ENCODE assay signal across 17 cellular contexts in genomic region chr11:31702966-31703365, GRCh38.
DNase-seq lines count a peak whose midpoint lies in the region; ATAC-seq, FAIRE-seq and TF ChIP-seq lines count a peak whose summit lies in the region.
"Had no signal": no experiment of that assay in that cellular context is flagged by ENCODE, and none has a peak within 500 bp of the region (broad histone marks: within the 10 kb centered on the region; RNA-seq: fewer than 3 reads in every experiment).

No MANE protein-coding gene starts in this region.

- POLR2A ChIA-PET in GM12878 (lab: Charles Lee): no interaction called here
- POLR2A ChIA-PET in activated CD4-positive, alpha-beta T cell treated with anti-CD3 and anti-CD28 coated beads, Interleukin-2, amount 10 ng/mL, durations not matched to agents 7 days and 5 days (lab: Charles Lee): no interaction called here

- no peak overlapping the region for H3K9ac ChIP-seq in GM12878 (ENCODE audit: control insufficient read depth, insufficient read depth, low read length)

- H3K27me3 ChIP-seq in GM12878 (replicated peaks in 1 of 2; ENCODE audit: control insufficient read depth in 2 of 2, insufficient read depth in 2 of 2, low read length in 1 of 2): no peaks in the 10 kb centered on the region
- H3K27me3 ChIP-seq: tibial nerve had no signal

- H3K27me3 Mint-ChIP-seq in activated CD4-positive, alpha-beta T cell treated with anti-CD3 and anti-CD28 coated beads, Interleukin-2, amount 10 ng/mL, durations not matched to agents 7 days and 5 days: no peaks in the 10 kb centered on the region
- H3K27me3 Mint-ChIP-seq in activated CD8-positive, alpha-beta memory T cell treated with anti-CD3 and anti-CD28 coated beads, Interleukin-2, amount 10 ng/mL, durations not matched to agents 7 days and 5 days: no peaks in the 10 kb centered on the region
- H3K27me3 Mint-ChIP-seq: activated CD4-positive, alpha-beta memory T cell treated with anti-CD3 and anti-CD28 coated beads for 36 hours had no signal

- no peaks in the 10 kb centered on the region for H3K36me3 ChIP-seq in GM12878 (ENCODE audit: control insufficient read depth in 2 of 2, insufficient read depth in 2 of 2, low read length in 1 of 2)
- H3K36me3 ChIP-seq: lower lobe of right lung, tibial nerve had no signal

- RAD21 ChIA-PET in GM12878 (lab: Charles Lee; ENCODE audit: unreplicated experiment): no interaction called here

- intact Hi-C loops in GM12878 (cut with micrococcal nuclease; ENCODE audit: unreplicated experiment): no loop called here

- peak; percentile 16 for DNase-seq in NCI-H146 (lab: John Stamatoyannopoulos, UW)
- DNase-seq in NCI-H146 treated with DMSO at 0.1 percent for 48 hours (lab: John Stamatoyannopoulos, UW; ENCODE audit: unreplicated experiment): no peak
- peak; percentile 28 for DNase-seq in NCI-H2107 treated with DMSO at 0.1 percent for 48 hours (lab: John Stamatoyannopoulos, UW; ENCODE audit: unreplicated experiment)
- no peak for DNase-seq in GM12878 (ENCODE audit: low read depth, low spot score)
- peak; percentile 20 for DNase-seq in retina
- no peak for DNase-seq in activated CD4-positive, alpha-beta T cell treated with anti-CD3 and anti-CD28 coated beads, Interleukin-2, amount 10 ng/mL, durations not matched to agents 7 days and 5 days
- no peak for DNase-seq in activated CD8-positive, alpha-beta memory T cell treated with anti-CD3 and anti-CD28 coated beads, Interleukin-2, amount 10 ng/mL, durations not matched to agents 7 days and 5 days
- no peak for DNase-seq in GM12892 (ENCODE audit: insufficient read length)
- DNase-seq: activated CD4-positive, alpha-beta memory T cell treated with anti-CD3 and anti-CD28 coated beads for 36 hours; activated gamma-delta T cell treated with Interleukin-2 at 50 U/mL for 16 hours; lower lobe of right lung; PC-9 had no signal

- TF ChIP-seq CTCF in GM12878 (IDR thresholded peaks at IDR 0.05 in 2 of 3, conservative IDR thresholded peaks at IDR 0.05 in 1 of 3; ENCODE audit: control insufficient read depth in 2 of 3, extremely low read depth in 1 of 3, insufficient read depth in 1 of 3, low read depth in 3 of 3, low read length in 3 of 3): no peak

- no peak for TF ChIP-seq EP300 in GM12878 (IDR thresholded peaks at IDR 0.05; ENCODE audit: borderline replicate concordance in 1 of 2, control insufficient read depth in 1 of 2, low read depth in 2 of 2, low read length in 2 of 2)

- H3K4me2 ChIP-seq in GM12878 (ENCODE audit: control insufficient read depth, insufficient read depth): no peak overlapping the region
- H3K4me2 ChIP-seq: PC-9, smooth muscle cell had no signal

- H3K4me1 ChIP-seq in GM12878 (ENCODE audit: control insufficient read depth, insufficient read depth, low read length): no peaks in the 10 kb centered on the region
- H3K4me1 ChIP-seq: lower lobe of right lung, tibial nerve had no signal

- H3K36me3 Mint-ChIP-seq in activated CD4-positive, alpha-beta T cell treated with anti-CD3 and anti-CD28 coated beads, Interleukin-2, amount 10 ng/mL, durations not matched to agents 7 days and 5 days (ENCODE audit: low read depth): no peaks in the 10 kb centered on the region
- H3K36me3 Mint-ChIP-seq in activated CD8-positive, alpha-beta memory T cell treated with anti-CD3 and anti-CD28 coated beads, Interleukin-2, amount 10 ng/mL, durations not matched to agents 7 days and 5 days: no peaks in the 10 kb centered on the region

- SMC1A ChIA-PET in GM12878 (lab: Charles Lee; ENCODE audit: uncharacterized antibody, unreplicated experiment): interaction anchor here (0.9 to 1.0 kb wide), 2 partner anchors 26 to 68 kb away, joined by 3 read pairs; no protein-coding TSS in a partner anchor

- no peaks in the 10 kb centered on the region for H4K20me1 ChIP-seq in GM12878 (ENCODE audit: control insufficient read depth, insufficient read depth)

- H3K4me3 ChIP-seq in GM12878: no peak overlapping the region
- H3K4me3 ChIP-seq: lower lobe of right lung, PC-9, smooth muscle cell, tibial nerve had no signal

- peak; percentile 71 for FAIRE-seq in GM12878 (lab: Jason Lieb, UNC)
- no peak for FAIRE-seq in GM12892 (lab: Jason Lieb, UNC)
- FAIRE-seq: endometrium, GM18507 had no signal

- no peaks in the 10 kb centered on the region for H3K9me3 ChIP-seq in GM12878 (replicated peaks; ENCODE audit: control insufficient read depth, insufficient read depth, low read length)
- H3K9me3 ChIP-seq: lower lobe of right lung, tibial nerve had no signal

- CTCF ChIA-PET in GM12878 (lab: Yijun Ruan, JAX): interaction anchor here (1.2 kb wide), 1 partner anchor 62 kb away, joined by 3 read pairs; no protein-coding TSS in a partner anchor
- CTCF ChIA-PET in activated CD4-positive, alpha-beta T cell treated with anti-CD3 and anti-CD28 coated beads, Interleukin-2, amount 10 ng/mL, durations not matched to agents 7 days and 5 days (lab: Charles Lee): no interaction called here
- CTCF ChIA-PET in activated CD8-positive, alpha-beta memory T cell treated with anti-CD3 and anti-CD28 coated beads, Interleukin-2, amount 10 ng/mL, durations not matched to agents 7 days and 5 days (lab: Charles Lee): no interaction called here

- no peak for TF ChIP-seq POLR2A in GM12878 (IDR thresholded peaks at IDR 0.05; ENCODE audit: low read depth, low read length)
- TF ChIP-seq POLR2A in GM12892 (IDR thresholded peaks at IDR 0.05; ENCODE audit: low read depth, low read length): no peak

- in situ Hi-C loops in GM12878 (cut with MboI): no loop called here

- no peak overlapping the region for H3K27ac ChIP-seq in GM12878 (ENCODE audit: control insufficient read depth, insufficient read depth)
- H3K27ac ChIP-seq: lower lobe of right lung, PC-9, tibial nerve had no signal

- no peak for ATAC-seq in GM12878
- ATAC-seq in activated CD8-positive, alpha-beta memory T cell treated with anti-CD3 and anti-CD28 coated beads, Interleukin-2, amount 10 ng/mL, durations not matched to agents 7 days and 5 days: no peak
- ATAC-seq: HCT116, lower lobe of right lung had no signal

- no peaks in the 10 kb centered on the region for H3K79me2 ChIP-seq in GM12878 (ENCODE audit: control insufficient read depth, insufficient read depth, low read length)

- H3K4me1 Mint-ChIP-seq in activated CD4-positive, alpha-beta T cell treated with anti-CD3 and anti-CD28 coated beads, Interleukin-2, amount 10 ng/mL, durations not matched to agents 7 days and 5 days: no peaks in the 10 kb centered on the region
- H3K4me1 Mint-ChIP-seq in activated CD8-positive, alpha-beta memory T cell treated with anti-CD3 and anti-CD28 coated beads, Interleukin-2, amount 10 ng/mL, durations not matched to agents 7 days and 5 days: no peaks in the 10 kb centered on the region

- H3K9me3 Mint-ChIP-seq in activated CD4-positive, alpha-beta T cell treated with anti-CD3 and anti-CD28 coated beads, Interleukin-2, amount 10 ng/mL, durations not matched to agents 7 days and 5 days: no peaks in the 10 kb centered on the region
- H3K9me3 Mint-ChIP-seq in activated CD8-positive, alpha-beta memory T cell treated with anti-CD3 and anti-CD28 coated beads, Interleukin-2, amount 10 ng/mL, durations not matched to agents 7 days and 5 days (ENCODE audit: low read depth): no peaks in the 10 kb centered on the region
- H3K9me3 Mint-ChIP-seq: activated CD4-positive, alpha-beta memory T cell treated with anti-CD3 and anti-CD28 coated beads for 36 hours had no signal

- 40% methylated on average over 1 of the region's 1 CpG for WGBS in GM12878 (ENCODE audit: insufficient coverage, insufficient replicate concordance, low lambda C conversion rate, missing lambda C conversion rate)

- no peak overlapping the region for H2AFZ ChIP-seq in GM12878 (ENCODE audit: control insufficient read depth, low read depth, low read length)
- H2AFZ ChIP-seq: PC-9 had no signal

- no peak for TF ChIP-seq RAD21 in GM12878 (IDR thresholded peaks at IDR 0.05; ENCODE audit: insufficient read depth, low read depth, low read length)

- H3K27ac Mint-ChIP-seq in activated CD4-positive, alpha-beta T cell treated with anti-CD3 and anti-CD28 coated beads, Interleukin-2, amount 10 ng/mL, durations not matched to agents 7 days and 5 days: no peak overlapping the region
- H3K27ac Mint-ChIP-seq in activated CD8-positive, alpha-beta memory T cell treated with anti-CD3 and anti-CD28 coated beads, Interleukin-2, amount 10 ng/mL, durations not matched to agents 7 days and 5 days: no peak overlapping the region
- H3K27ac Mint-ChIP-seq: activated CD4-positive, alpha-beta memory T cell treated with anti-CD3 and anti-CD28 coated beads for 36 hours had no signal

- no TSS peak for BruUV-seq in GM12878 (replicated peaks; lab: Mats Ljungman, UMichigan)

- H3K4me3 Mint-ChIP-seq in activated CD4-positive, alpha-beta T cell treated with anti-CD3 and anti-CD28 coated beads, Interleukin-2, amount 10 ng/mL, durations not matched to agents 7 days and 5 days: no peak overlapping the region
- H3K4me3 Mint-ChIP-seq in activated CD8-positive, alpha-beta memory T cell treated with anti-CD3 and anti-CD28 coated beads, Interleukin-2, amount 10 ng/mL, durations not matched to agents 7 days and 5 days: no peak overlapping the region
- H3K4me3 Mint-ChIP-seq: activated CD4-positive, alpha-beta memory T cell treated with anti-CD3 and anti-CD28 coated beads for 36 hours had no signal

TF ChIP-seq in GM12878, 131 proteins besides CTCF, POLR2A, EP300 and RAD21 (continues in another document):
- no peak for TF ChIP-seq MXI1 (IDR thresholded peaks at IDR 0.05; ENCODE audit: low read depth, low read length)
- no peak for TF ChIP-seq MLLT1 (IDR thresholded peaks at IDR 0.05)
- no peak for TF ChIP-seq JUND (IDR thresholded peaks at IDR 0.05; ENCODE audit: low read depth, low read length)

Comparison
In these comparisons a context has a peak if more than half of its experiments do, and no peak if none do; other contexts are left out.
1. DNase-seq: peak in NCI-H146 (single experiment), NCI-H2107 treated with DMSO at 0.1 percent for 48 hours (single experiment) and retina (single experiment); none in NCI-H146 treated with DMSO at 0.1 percent for 48 hours (single experiment), GM12878 (single experiment), activated CD4-positive, alpha-beta T cell treated with anti-CD3 and anti-CD28 coated beads, Interleukin-2, amount 10 ng/mL, durations not matched to agents 7 days and 5 days (single experiment), activated CD8-positive, alpha-beta memory T cell treated with anti-CD3 and anti-CD28 coated beads, Interleukin-2, amount 10 ng/mL, durations not matched to agents 7 days and 5 days (single experiment) and GM12892 (single experiment).